In the genomic region with DNA sequence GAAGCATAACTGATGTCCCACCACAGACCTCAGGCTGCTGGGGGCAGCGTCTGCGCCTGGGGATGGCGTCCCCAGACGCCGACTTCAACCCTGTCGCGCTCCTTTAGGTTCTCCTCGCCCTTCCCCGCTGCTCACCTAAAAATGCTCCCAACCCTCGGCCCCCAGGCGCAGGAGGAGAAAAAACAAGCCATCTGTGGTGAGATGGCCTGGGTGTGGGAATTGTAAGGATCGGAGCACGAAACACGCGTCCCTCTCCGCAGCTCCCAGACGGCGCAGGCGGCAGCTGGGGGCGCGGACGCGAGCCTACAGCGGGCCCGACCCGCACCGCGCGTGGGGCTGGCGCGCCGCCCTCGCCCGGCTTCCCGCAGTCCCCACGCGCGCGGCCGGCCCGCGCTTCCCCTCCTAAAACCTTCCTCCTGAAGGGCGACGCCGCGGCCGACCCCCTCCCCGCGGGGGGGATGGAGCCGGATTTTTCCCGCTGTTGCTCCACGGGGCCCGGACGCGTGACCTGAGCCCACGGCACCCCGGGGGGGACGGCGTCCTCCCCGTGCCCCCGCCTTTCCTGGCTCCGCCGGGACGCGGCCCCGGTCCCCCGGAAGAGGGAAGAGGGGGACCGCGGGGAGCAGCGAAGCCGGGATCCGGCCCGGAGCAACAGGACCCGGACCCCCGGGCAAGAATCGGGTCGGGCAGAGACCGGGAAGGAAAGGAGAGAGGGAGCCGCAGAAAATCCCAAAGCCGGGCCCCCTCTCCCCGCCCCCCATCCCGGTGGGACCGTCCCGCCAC, we compare ENCODE assay signal across 8 cellular contexts. TPM values are rescaled to one million over a fixed set of nuclear protein-coding genes. Genes with fewer than 3 reads are reported as not detected.
A peak's percentile ranks its signal among the peaks of the same experiment; 100 is the strongest.
DNase-seq lines count a peak whose midpoint lies in the region; ATAC-seq, FAIRE-seq and TF ChIP-seq lines count a peak whose summit lies in the region.

No MANE protein-coding gene starts in this region.

- H3K56ac ChIP-seq in H1 (replicated peaks; ENCODE audit: insufficient read length, low read depth, low read length) (no peak overlapping the region), mesendoderm (ENCODE audit: low read length) (peak overlapping the region; percentile 94)

- H3K9ac ChIP-seq in H1 (replicated peaks in 1 of 4; ENCODE audit: extremely low read depth in 1 of 4, low read depth in 3 of 4, low read length in 3 of 4) (peak overlapping the region; percentile 55 to 76 (median 66)), mesendoderm (ENCODE audit: low read length) (peak overlapping the region; percentile 92)

- H4K8ac ChIP-seq in H1 (ENCODE audit: extremely low read depth, insufficient read depth, low read length) (peak overlapping the region; percentile 70), mesendoderm (ENCODE audit: low read depth, low read length) (no peak overlapping the region)

- peaks cover 7% of the 10 kb centered on the region for H3K23me2 ChIP-seq in H1 (ENCODE audit: low read depth, low read length)

- no peaks in the 10 kb centered on the region for H3K36me3 Mint-ChIP-seq in activated CD4-positive, alpha-beta T cell treated with anti-CD3 and anti-CD28 coated beads, Interleukin-2, amount 10 ng/mL, durations not matched to agents 24 days and 14 days (ENCODE audit: low read depth)

- TF ChIP-seq RAD21 in H1 (IDR thresholded peaks at IDR 0.05 in 1 of 2, conservative IDR thresholded peaks at IDR 0.05 in 1 of 2; ENCODE audit: low read depth in 2 of 2, low read length in 2 of 2), result no peak

- TF ChIP-seq CTCF in H1 (IDR thresholded peaks at IDR 0.05; ENCODE audit: control extremely low read depth in 1 of 3, insufficient read depth in 1 of 3, low read depth in 1 of 3, low read length in 3 of 3), result no peak
- no peak for TF ChIP-seq CTCF in thyroid gland (IDR thresholded peaks at IDR 0.05)

- intact Hi-C loops in activated CD4-positive, alpha-beta T cell treated with anti-CD3 and anti-CD28 coated beads, Interleukin-2, amount 10 ng/mL, durations not matched to agents 24 days and 14 days (cut with micrococcal nuclease), result loop anchor here (2.0 to 5.0 kb wide), 2 partner anchors 470 to 564 kb away; no protein-coding TSS in a partner anchor
- intact Hi-C loops in thyroid gland (cut with DNase I), result no loop called here

- H3K4me3 ChIP-seq in H1 (ENCODE audit: extremely low read depth in 1 of 4, insufficient read depth in 2 of 4, low read depth in 3 of 4, low read length in 4 of 4) (peak overlapping the region; percentile 82 to 96 (median 86)), mesendoderm (ENCODE audit: low read length) (peak overlapping the region; percentile 84), thyroid gland (replicated peaks in 1 of 3) (peak overlapping the region; percentile 74 to 98 (median 92))

- H2AK5ac ChIP-seq in H1 (ENCODE audit: low read depth, low read length), result no peak overlapping the region
- no peak overlapping the region for H2AK5ac ChIP-seq in mesendoderm (ENCODE audit: low read length)

- H3K9me3 ChIP-seq in H1 (ENCODE audit: insufficient read depth in 2 of 2, low read depth in 1 of 2, low read length in 1 of 2), result no peaks in the 10 kb centered on the region
- H3K9me3 ChIP-seq in thyroid gland, result no peaks in the 10 kb centered on the region

- no peaks in the 10 kb centered on the region for H4K20me1 ChIP-seq in H1 (replicated peaks in 1 of 2; ENCODE audit: control insufficient read depth in 1 of 2, insufficient read depth in 2 of 2, low read length in 2 of 2)

- H3K4me1 ChIP-seq in H1 (replicated peaks in 1 of 4; ENCODE audit: control insufficient read depth in 3 of 4, insufficient read depth in 4 of 4, low read length in 3 of 4) (peaks cover 2 to 20% (median 7%) of the 10 kb centered on the region in 4 experiments; a peak in 5 of 7 replicates), mesendoderm (ENCODE audit: control insufficient read depth, low read depth, low read length) (peaks cover 2% of the 10 kb centered on the region), thyroid gland (peaks cover 3 to 17% of the 10 kb centered on the region in 2 donors)

- DNase-seq in NCI-H748 (lab: John Stamatoyannopoulos, UW; ENCODE audit: unreplicated experiment) (peak; percentile 18), NCI-H748 treated with DMSO at 0.1 percent for 48 hours (lab: John Stamatoyannopoulos, UW) (no peak), H1 (ENCODE audit: low read depth in 1 of 2, low spot score in 2 of 2) (peak in 1 of 2 experiments; percentile 49), mesendoderm (peak; percentile 62), thyroid gland (peak; percentile 28 to 35), SKM-1 (lab: John Stamatoyannopoulos, UW; ENCODE audit: unreplicated experiment) (no peak)
- DNase-seq in activated CD4-positive, alpha-beta T cell treated with anti-CD3 and anti-CD28 coated beads, Interleukin-2, amount 10 ng/mL, durations not matched to agents 24 days and 14 days, result peak; percentile 70

- H3K36me3 ChIP-seq in H1 (ENCODE audit: control insufficient read depth in 2 of 4, insufficient read depth in 4 of 4, low read length in 3 of 4) (no peaks in the 10 kb centered on the region), mesendoderm (ENCODE audit: control insufficient read depth, insufficient read depth, low read length) (no peaks in the 10 kb centered on the region), thyroid gland (no peaks in the 10 kb centered on the region)

- POLR2A ChIA-PET in H1 (lab: Charles Lee; ENCODE audit: partially characterized antibody), result interaction anchor here (1.0 to 1.4 kb wide), 2 partner anchors 9 to 20 kb away, joined by 3 to 4 read pairs; no protein-coding TSS in a partner anchor

- CTCF ChIA-PET in H1 (lab: Charles Lee; ENCODE audit: partially characterized antibody), result interaction anchor here (1.2 kb wide), 2 partner anchors 62 to 218 kb away, joined by 3 to 4 read pairs; no protein-coding TSS in a partner anchor

- H3K18ac ChIP-seq in H1 (ENCODE audit: extremely low read depth, low read length) (peak overlapping the region; percentile 20; the same call in 1 of the 2 replicates), mesendoderm (ENCODE audit: low read length) (peak overlapping the region; percentile 97)

- peak overlapping the region; percentile 37; the same call in 1 of the 2 replicates for H2BK5ac ChIP-seq in H1 (ENCODE audit: low read depth, low read length)
- peak overlapping the region; percentile 27 for H2BK5ac ChIP-seq in mesendoderm (ENCODE audit: low read length)

- no peak overlapping the region for H3K14ac ChIP-seq in H1 (ENCODE audit: insufficient read length)

- no peak for FAIRE-seq in H1 (lab: Jason Lieb, UNC)

- no peak overlapping the region for H3K23ac ChIP-seq in H1 (ENCODE audit: insufficient read length)
- H3K23ac ChIP-seq in mesendoderm (ENCODE audit: low read length), result peak overlapping the region; percentile 48

- peak overlapping the region; percentile 76 to 81 for H3K4me2 ChIP-seq in H1 (ENCODE audit: insufficient read depth in 1 of 2, low read depth in 2 of 2, low read length in 2 of 2)
- peak overlapping the region; percentile 51 for H3K4me2 ChIP-seq in mesendoderm (ENCODE audit: low read length)

- H2AFZ ChIP-seq in H1 (ENCODE audit: low read length), result peak overlapping the region; percentile 73; the same call in 1 of the 2 replicates

- H3K4ac ChIP-seq in H1 (replicated peaks; ENCODE audit: insufficient read length, low read depth, low read length) (no peak overlapping the region), mesendoderm (ENCODE audit: low read depth, low read length) (peak overlapping the region; percentile 95)

- H3K27ac Mint-ChIP-seq in activated CD4-positive, alpha-beta T cell treated with anti-CD3 and anti-CD28 coated beads, Interleukin-2, amount 10 ng/mL, durations not matched to agents 24 days and 14 days, result peak overlapping the region; percentile 35

- H3K4me1 Mint-ChIP-seq in activated CD4-positive, alpha-beta T cell treated with anti-CD3 and anti-CD28 coated beads, Interleukin-2, amount 10 ng/mL, durations not matched to agents 24 days and 14 days, result peaks cover 15% of the 10 kb centered on the region

- H3K27me3 ChIP-seq in H1 (replicated peaks in 1 of 4; ENCODE audit: control insufficient read depth in 3 of 4, extremely low read depth in 1 of 4, insufficient read depth in 3 of 4, low read length in 3 of 4) (no peaks in the 10 kb centered on the region), mesendoderm (ENCODE audit: insufficient read depth, low read length, poor library complexity) (no peaks in the 10 kb centered on the region), thyroid gland (no peaks in the 10 kb centered on the region)

- H2BK15ac ChIP-seq in H1 (ENCODE audit: low read length) (no peak overlapping the region), mesendoderm (replicated peaks; ENCODE audit: low read depth) (no peak overlapping the region)

- H3K9me3 Mint-ChIP-seq in activated CD4-positive, alpha-beta T cell treated with anti-CD3 and anti-CD28 coated beads, Interleukin-2, amount 10 ng/mL, durations not matched to agents 24 days and 14 days, result no peaks in the 10 kb centered on the region

- no peak for TF ChIP-seq EP300 in H1 (IDR thresholded peaks at IDR 0.05; ENCODE audit: borderline replicate concordance in 1 of 2, low read depth in 2 of 2, low read length in 2 of 2)

- H4K5ac ChIP-seq in H1 (ENCODE audit: insufficient read length, low read depth, low read length) (no peak overlapping the region), mesendoderm (ENCODE audit: low read length) (no peak overlapping the region)

- H3K79me2 ChIP-seq in H1 (ENCODE audit: control insufficient read depth in 1 of 2, insufficient read depth in 2 of 2, low read length in 2 of 2) (peaks cover 0 to 47% of the 10 kb centered on the region in 2 experiments; a peak in 3 of 4 replicates), mesendoderm (ENCODE audit: control insufficient read depth, insufficient read depth, low read length) (peaks cover 25% of the 10 kb centered on the region)

- H3K4me3 Mint-ChIP-seq in activated CD4-positive, alpha-beta T cell treated with anti-CD3 and anti-CD28 coated beads, Interleukin-2, amount 10 ng/mL, durations not matched to agents 24 days and 14 days, result peak overlapping the region; percentile 86

- 2% methylated on average over 21 of the region's 84 CpGs; no CpG with 5 or more reads in 1 of the 2 experiments for WGBS in H1 (ENCODE audit: extremely low coverage in 1 of 2, insufficient coverage in 1 of 2, insufficient read length in 1 of 2, insufficient replicate concordance in 2 of 2, low coverage in 1 of 2, low lambda C conversion rate in 2 of 2, missing lambda C conversion rate in 1 of 2), 2 experiments
- WGBS in mesendoderm (ENCODE audit: extremely low coverage, insufficient coverage, low lambda C conversion rate), result no CpG with 5 or more reads among the region's 84 CpGs
- 0 to 1% methylated on average over 8 to 35 of the region's 84 CpGs for WGBS in thyroid gland, 2 donors

- ATAC-seq in HG03280 (IDR thresholded peaks at IDR 0.05; ENCODE audit: unreplicated experiment), result peak; percentile 21

- no peak overlapping the region for H4K91ac ChIP-seq in H1 (replicated peaks; ENCODE audit: insufficient read length, low read length)

- H3K27ac ChIP-seq in H1 (ENCODE audit: low read depth, low read length) (no peak overlapping the region), mesendoderm (ENCODE audit: low read depth, low read length) (peak overlapping the region; percentile 93), thyroid gland (peak overlapping the region; percentile 55 to 91 (median 87))

- no peak overlapping the region for H2BK20ac ChIP-seq in H1 (ENCODE audit: low read length)

- H3K79me1 ChIP-seq in H1 (ENCODE audit: low read depth, low read length) (peaks cover 3% of the 10 kb centered on the region; the same call in 1 of the 2 replicates), mesendoderm (ENCODE audit: low read length) (peaks cover 3% of the 10 kb centered on the region)

- H2BK12ac ChIP-seq in H1 (ENCODE audit: low read depth, low read length), result no peak overlapping the region

- TF ChIP-seq POLR2A in H1 (IDR thresholded peaks at IDR 0.05; ENCODE audit: control extremely low read depth in 1 of 2, low read depth in 2 of 2, low read length in 2 of 2), result 0 out of 3 replicates have a peak, but pooled peaks of 1 of the 2 experiments have one; percentile 11
- no peak for TF ChIP-seq POLR2A in thyroid gland (IDR thresholded peaks at IDR 0.05)

- H2BK120ac ChIP-seq in H1 (replicated peaks; ENCODE audit: low read depth, low read length), result no peak overlapping the region
- H2BK120ac ChIP-seq in mesendoderm (ENCODE audit: low read depth, low read length), result peak overlapping the region; percentile 88

- H3K27me3 Mint-ChIP-seq in activated CD4-positive, alpha-beta T cell treated with anti-CD3 and anti-CD28 coated beads, Interleukin-2, amount 10 ng/mL, durations not matched to agents 24 days and 14 days, result peaks cover 21% of the 10 kb centered on the region

RNA-seq across cellular contexts. Expression of gene EPB41L2, which starts 0.6 kb away (rescaled TPM):
- total RNA-seq in activated CD4-positive, alpha-beta T cell treated with anti-CD3 and anti-CD28 coated beads, Interleukin-2, amount 10 ng/mL, durations not matched to agents 24 days and 14 days, result 15.4 and 16.5 TPM in 2 replicates
- 123 and 125 TPM in 2 replicates for total RNA-seq in H1 (2021; fragmentation: NEBNext Ultra II Directional; extraction: Animal tissue kit (Norgen Biotek cat#: 25700))
- polyA plus RNA-seq in H1 (2011; rRNA removed), result 22.5 and 31.8 TPM in 2 replicates
- 34.2 TPM for polyA plus RNA-seq in H1 (2011; cell fraction: cytosol; rRNA removed)
- 55.8 TPM for polyA plus RNA-seq in H1 (2011; cell fraction: nucleus; rRNA removed)
- 53.6 to 96.1 TPM (median 59.3 TPM) in 4 replicates for polyA plus RNA-seq in H1 (2012, experiment 1 of 2)
- polyA plus RNA-seq in H1 (2012, experiment 2 of 2), result 5.2 TPM
- polyA plus RNA-seq in H1 (2013, experiment 1 of 2), result 93.0 TPM
- 89.6 TPM for polyA plus RNA-seq in H1 (2013, experiment 2 of 2)
- 80.6 and 109 TPM in 2 replicates for polyA minus RNA-seq in H1 (2011; rRNA and poly(A)+ RNA removed)
- 30.3 TPM for polyA minus RNA-seq in H1 (2011; cell fraction: cytosol; rRNA and poly(A)+ RNA removed)
- 86.1 TPM for polyA minus RNA-seq in H1 (2011; cell fraction: nucleus; rRNA and poly(A)+ RNA removed)
- 87.9 TPM for polyA plus RNA-seq in mesendoderm (2013, experiment 1 of 2)
- 87.1 TPM for polyA plus RNA-seq in mesendoderm (2013, experiment 2 of 2)
- 100 to 1,000 TPM in 1 of 4 donors, 10 to 100 TPM in 3; 58.8 to 105 (median 81.3) TPM for total RNA-seq in thyroid gland

Comparison
In these comparisons a context has a peak if more than half of its experiments do, and no peak if none do; other contexts are left out.
1. DNase-seq: peak in NCI-H748 (single experiment), activated CD4-positive, alpha-beta T cell treated with anti-CD3 and anti-CD28 coated beads, Interleukin-2, amount 10 ng/mL, durations not matched to agents 24 days and 14 days (single experiment), mesendoderm (single experiment) and thyroid gland (2 of 2); none in NCI-H748 treated with DMSO at 0.1 percent for 48 hours (single experiment) and SKM-1 (single experiment).
2. Peak in every context shown above with its lines, with median percentiles within 50 percentile points of each other: H3K4me3 ChIP-seq.